ENCODE assay signal across 11 cellular contexts in genomic region chr17:61397086-61397842, GRCh38. TPM values are rescaled to one million over a fixed set of nuclear protein-coding genes. Genes with fewer than 3 reads are reported as not detected.
DNase-seq lines count a peak whose midpoint lies in the region; ATAC-seq and TF ChIP-seq lines count a peak whose summit lies in the region.
"Had no signal": no experiment of that assay in that cellular context is flagged by ENCODE, and none has a peak within 500 bp of the region (broad histone marks: within the 10 kb centered on the region; RNA-seq: fewer than 3 reads in every experiment).

No MANE protein-coding gene starts in this region.

- H3K27ac ChIP-seq in ascending aorta (peak overlapping the region; percentile 92 to 94), skeletal muscle tissue (ENCODE audit: low read depth, low read length) (peak overlapping the region; percentile 74)

- POLR2A ChIA-PET in HEK293T (lab: Yijun Ruan, JAX) = no interaction called here

- H3K36me3 Mint-ChIP-seq in CD14-positive monocyte = peaks cover 9 to 19% of the 10 kb centered on the region in 2 donors

- peak overlapping the region in 1 of 2 donors; percentile 92 for H3K4me3 Mint-ChIP-seq in CD14-positive monocyte

- H3K36me3 ChIP-seq in ascending aorta (no peaks in the 10 kb centered on the region), skeletal muscle tissue (ENCODE audit: control insufficient read depth in 3 of 3, insufficient read depth in 3 of 3, low read length in 3 of 3) (peaks cover 0 to 4% (median 0%) of the 10 kb centered on the region in 3 donors)

- H3K9me3 Mint-ChIP-seq in CD14-positive monocyte = peaks cover 0 to 19% (median 8%) of the 10 kb centered on the region in 7 donors
- H3K9me3 Mint-ChIP-seq: effector memory CD8-positive, alpha-beta T cell had no signal

- intact Hi-C loops in ascending aorta (cut with DNase I) = loop anchor here (5.0 kb wide), 1 partner anchor 85 kb away; no protein-coding TSS in a partner anchor
- intact Hi-C loops in CD14-positive monocyte (cut with micrococcal nuclease) = loop anchor here (10.0 kb wide), 2 partner anchors 392 to 672 kb away; no protein-coding TSS in a partner anchor

- peaks cover 4% of the 10 kb centered on the region for H3K27me3 ChIP-seq in ascending aorta
- H3K27me3 ChIP-seq in skeletal muscle tissue (ENCODE audit: control insufficient read depth in 3 of 3, insufficient read depth in 3 of 3, low read length in 3 of 3) = peaks cover 52 to 58% (median 57%) of the 10 kb centered on the region in 3 donors

- peak overlapping the region; percentile 64 to 83 for H3K4me3 ChIP-seq in ascending aorta
- peak overlapping the region; percentile 41; the same call in 1 of the 2 replicates for H3K4me3 ChIP-seq in iPS-18c (ENCODE audit: insufficient read depth, low read depth, low read length)
- H3K4me3 ChIP-seq in skeletal muscle tissue (ENCODE audit: low read length in 3 of 3) = peak overlapping the region; percentile 38 to 56 (median 49)

- H3K4me1 ChIP-seq in ascending aorta (peaks cover 0 to 7% of the 10 kb centered on the region in 2 donors), skeletal muscle tissue (ENCODE audit: control insufficient read depth in 3 of 3, insufficient read depth in 3 of 3, low read length in 3 of 3) (peaks cover 14 to 28% (median 27%) of the 10 kb centered on the region in 3 donors)

- H3K27ac Mint-ChIP-seq in CD14-positive monocyte = no peak overlapping the region
- H3K27ac Mint-ChIP-seq: effector memory CD8-positive, alpha-beta T cell had no signal

- peaks cover 67 to 90% (median 71%) of the 10 kb centered on the region in 3 donors for H3K27me3 Mint-ChIP-seq in CD14-positive monocyte (ENCODE audit: low read depth in 3 of 3)

- DNase-seq in HEK293T (ENCODE audit: extremely low spot score) (peak; percentile 51), ascending aorta (ENCODE audit: low spot score in 2 of 2) (no peak), CD14-positive monocyte (ENCODE audit: low spot score) (no peak), GM13977 (ENCODE audit: low spot score) (no peak)
- DNase-seq in stimulated activated naive CD4-positive, alpha-beta T cell (lab: John Stamatoyannopoulos, UW) = no peak
- DNase-seq: activated CD4-positive, alpha-beta T cell treated with anti-CD3 and anti-CD28 coated beads for 1 hour; effector memory CD8-positive, alpha-beta T cell; NCI-H1436 had no signal

- H3K9ac ChIP-seq in skeletal muscle tissue (ENCODE audit: low read depth in 1 of 3, low read length in 3 of 3) = peak overlapping the region in 2 of 3 donors; percentile 45 to 76

- in situ Hi-C loops in GM13977 (cut with MboI; ENCODE audit: low pct_unique_long_range_greater_than_20kb, low sequenced_read_pairs, unreplicated experiment) = loop anchor here (10.0 kb wide), 2 partner anchors 58 to 672 kb away; partner anchors contain the start of gene TBX4

- H3K9me3 ChIP-seq in ascending aorta = no peaks in the 10 kb centered on the region
- H3K9me3 ChIP-seq in iPS-18c (ENCODE audit: control insufficient read depth, insufficient read depth, low read length) = peaks cover 5% of the 10 kb centered on the region
- H3K9me3 ChIP-seq in skeletal muscle tissue (ENCODE audit: control insufficient read depth in 3 of 3, low read length in 3 of 3) = no peaks in the 10 kb centered on the region

- TF ChIP-seq CTCF in ascending aorta (IDR thresholded peaks at IDR 0.05) (no peak), CD14-positive monocyte (IDR thresholded peaks at IDR 0.05) (no peak), GM13977 (IDR thresholded peaks at IDR 0.05; ENCODE audit: extremely low read depth, insufficient read depth, missing control alignments) (no peak)

- peaks cover 24% of the 10 kb centered on the region for H3K4me1 Mint-ChIP-seq in CD14-positive monocyte

- no peak for ATAC-seq in HG02981 (IDR thresholded peaks at IDR 0.05; ENCODE audit: unreplicated experiment)
- ATAC-seq: effector memory CD8-positive, alpha-beta T cell had no signal

- CTCF ChIA-PET in HEK293T (lab: Yijun Ruan, JAX) = no interaction called here

TF ChIP-seq in HEK293T, 16 proteins besides CTCF, POLR2A, EP300 and RAD21:
- no peak for TF ChIP-seq ARNT (IDR thresholded peaks at IDR 0.05)
- TF ChIP-seq FOXM1 (IDR thresholded peaks at IDR 0.05; ENCODE audit: borderline replicate concordance) = 0 out of 2 replicates have a peak, but pooled peaks have one; percentile 16

RNA-seq across cellular contexts. Expression of gene TBX2, which starts 2.4 kb away (rescaled TPM):
- total RNA-seq in ascending aorta = 100 TPM
- total RNA-seq in skeletal muscle tissue = 5.2 TPM
- not detected for polyA plus RNA-seq in CD14-positive monocyte

RNA-seq across cellular contexts. Expression of gene TBX4, which starts 55.0 kb away (rescaled TPM):
- not detected for total RNA-seq in ascending aorta
- 8.4 TPM for total RNA-seq in skeletal muscle tissue
- not detected for polyA plus RNA-seq in CD14-positive monocyte

Comparison
In these comparisons a context has a peak if more than half of its experiments do, and no peak if none do; other contexts are left out.
1. RNA of gene TBX2, which starts 2.4 kb away (total RNA-seq): 100 TPM in ascending aorta (single experiment); 5.2 TPM in skeletal muscle tissue (single experiment); every median in the first group is over 10 times any median in the second.
2. Peak in every context shown above with its lines, with median percentiles within 50 percentile points of each other: H3K4me3 ChIP-seq.